In genomic region chrX:133849676-133850075, GRCh38 we compare ENCODE assay signal across 22 cellular contexts.
DNase-seq lines count a peak whose midpoint lies in the region; ATAC-seq, FAIRE-seq and TF ChIP-seq lines count a peak whose summit lies in the region.
"Had no signal": no experiment of that assay in that cellular context is flagged by ENCODE, and none has a peak within 500 bp of the region (broad histone marks: within the 10 kb centered on the region; RNA-seq: fewer than 3 reads in every experiment).

No MANE protein-coding gene starts in this region.

- H3K27ac Mint-ChIP-seq in type B pancreatic cell, result peak overlapping the region; percentile 40
- H3K27ac Mint-ChIP-seq in activated T-helper 1 cell treated with anti-CD3 and anti-CD28 coated beads, Interleukin-12 subunit alpha, Interleukin-12 subunit beta, Interleukin-2, Interleukin-4 antibody, amounts not matched to agents 30 ng/mL and 10 ng/mL and 1 ng/mL, durations not matched to agents 14 hours and 24 hours and 36 hours, result no peak overlapping the region
- H3K27ac Mint-ChIP-seq: CD4-positive, alpha-beta memory T cell; HFFc6; IgD-negative memory B cell had no signal

- TF ChIP-seq EP300 in HepG2 (IDR thresholded peaks at IDR 0.05; ENCODE audit: low read depth in 2 of 2, low read length in 2 of 2) (no peak), HepG2 (CRISPR knock-in tag; IDR thresholded peaks at IDR 0.05; ENCODE audit: borderline replicate concordance) (no peak)

- TF ChIP-seq CTCF in HepG2 (CRISPR knock-in tag; IDR thresholded peaks at IDR 0.05), result no peak
- no peak for TF ChIP-seq CTCF in right lobe of liver (IDR thresholded peaks at IDR 0.05)
- TF ChIP-seq CTCF in choroid plexus epithelial cell (conservative IDR thresholded peaks at IDR 0.05; ENCODE audit: low read depth, low read length), result no peak
- TF ChIP-seq CTCF in type B pancreatic cell (conservative IDR thresholded peaks at IDR 0.05), result no peak

- peaks cover 29% of the 10 kb centered on the region for H3K4me1 Mint-ChIP-seq in type B pancreatic cell (ENCODE audit: unreplicated experiment)
- no peaks in the 10 kb centered on the region for H3K4me1 Mint-ChIP-seq in activated T-helper 1 cell treated with anti-CD3 and anti-CD28 coated beads, Interleukin-12 subunit alpha, Interleukin-12 subunit beta, Interleukin-2, Interleukin-4 antibody, amounts not matched to agents 30 ng/mL and 10 ng/mL and 1 ng/mL, durations not matched to agents 14 hours and 24 hours and 36 hours (ENCODE audit: low read depth)

- no peak for DNase-seq in HepG2 (ENCODE audit: low spot score)
- DNase-seq in right lobe of liver, result no peak
- peak; percentile 6 for DNase-seq in choroid plexus epithelial cell (ENCODE audit: low read depth)
- DNase-seq in kidney tubule cell (ENCODE audit: low spot score), result peak; percentile 57
- no peak for DNase-seq in type B pancreatic cell (ENCODE audit: extremely low spot score, unreplicated experiment)
- no peak for DNase-seq in NCI-H345 (lab: John Stamatoyannopoulos, UW)
- no peak for DNase-seq in activated T-helper 1 cell treated with anti-CD3 and anti-CD28 coated beads, Interleukin-12 subunit alpha, Interleukin-12 subunit beta, Interleukin-2, Interleukin-4 antibody, amounts not matched to agents 30 ng/mL and 10 ng/mL and 1 ng/mL, durations not matched to agents 14 hours and 24 hours and 36 hours (ENCODE audit: low spot score)
- DNase-seq in MV-4-11 (lab: John Stamatoyannopoulos, UW), result no peak
- DNase-seq: CD4-positive, alpha-beta memory T cell; DND-41; HFFc6; Kasumi-1; NCI-H1105 treated with DMSO at 0.1 percent for 48 hours; NCI-H1694 treated with DMSO at 0.1 percent for 48 hours; NCI-H2171; NCI-H510A; NCI-H82; PC-3; SJCRH30 had no signal

- H3K4me2 ChIP-seq in HepG2 (ENCODE audit: low read depth, low read length), result no peak overlapping the region

- CTCF ChIA-PET in HepG2 (lab: Yijun Ruan, JAX; ENCODE audit: low intra/inter-chr PET ratio, low total read pairs), result no interaction called here

- H2AFZ ChIP-seq in HepG2 (ENCODE audit: low read length), result no peak overlapping the region

- peaks cover 25% of the 10 kb centered on the region for H3K36me3 Mint-ChIP-seq in type B pancreatic cell
- no peaks in the 10 kb centered on the region for H3K36me3 Mint-ChIP-seq in activated T-helper 1 cell treated with anti-CD3 and anti-CD28 coated beads, Interleukin-12 subunit alpha, Interleukin-12 subunit beta, Interleukin-2, Interleukin-4 antibody, amounts not matched to agents 30 ng/mL and 10 ng/mL and 1 ng/mL, durations not matched to agents 14 hours and 24 hours and 36 hours (ENCODE audit: low read depth)
- H3K36me3 Mint-ChIP-seq: CD4-positive, alpha-beta memory T cell; IgD-negative memory B cell had no signal

- intact Hi-C loops in HepG2 (cut with micrococcal nuclease; ENCODE audit: unreplicated experiment) (no loop called here), right lobe of liver (cut with DNase I) (no loop called here)
- intact Hi-C loops in activated T-helper 1 cell treated with anti-CD3 and anti-CD28 coated beads, Interleukin-12 subunit alpha, Interleukin-12 subunit beta, Interleukin-2, Interleukin-4 antibody, amounts not matched to agents 30 ng/mL and 10 ng/mL and 1 ng/mL, durations not matched to agents 14 hours and 24 hours and 36 hours (cut with micrococcal nuclease), result no loop called here

- H3K9me3 ChIP-seq in HepG2 (ENCODE audit: low read length) (no peaks in the 10 kb centered on the region), right lobe of liver (no peaks in the 10 kb centered on the region)
- H3K9me3 ChIP-seq: SJCRH30 had no signal

- no peak overlapping the region for H3K4me3 ChIP-seq in HepG2 (replicated peaks in 1 of 3; ENCODE audit: insufficient read depth in 1 of 3, low read depth in 2 of 3, low read length in 3 of 3)
- no peak overlapping the region for H3K4me3 ChIP-seq in right lobe of liver
- no peak overlapping the region for H3K4me3 ChIP-seq in choroid plexus epithelial cell (ENCODE audit: low read depth, low read length)
- H3K4me3 ChIP-seq: SJCRH30 had no signal

- ATAC-seq in HepG2 (peak; percentile 27), right lobe of liver (no peak)
- ATAC-seq: PC-3 had no signal

- no TSS peak for BruUV-seq in HepG2 (replicated peaks; lab: Mats Ljungman, UMichigan)

- no peak overlapping the region for H3K4me3 Mint-ChIP-seq in type B pancreatic cell
- H3K4me3 Mint-ChIP-seq in activated T-helper 1 cell treated with anti-CD3 and anti-CD28 coated beads, Interleukin-12 subunit alpha, Interleukin-12 subunit beta, Interleukin-2, Interleukin-4 antibody, amounts not matched to agents 30 ng/mL and 10 ng/mL and 1 ng/mL, durations not matched to agents 14 hours and 24 hours and 36 hours, result no peak overlapping the region
- H3K4me3 Mint-ChIP-seq: CD4-positive, alpha-beta memory T cell; HFFc6; IgD-negative memory B cell had no signal

- H3K27me3 ChIP-seq in HepG2 (ENCODE audit: control insufficient read depth in 1 of 2, insufficient read depth in 2 of 2, low read length in 2 of 2) (no peaks in the 10 kb centered on the region), right lobe of liver (peaks cover 0 to 15% of the 10 kb centered on the region in 2 donors)
- H3K27me3 ChIP-seq: SJCRH30 had no signal

- H3K9me3 Mint-ChIP-seq in type B pancreatic cell, result peaks cover 10% of the 10 kb centered on the region
- no peaks in the 10 kb centered on the region for H3K9me3 Mint-ChIP-seq in activated T-helper 1 cell treated with anti-CD3 and anti-CD28 coated beads, Interleukin-12 subunit alpha, Interleukin-12 subunit beta, Interleukin-2, Interleukin-4 antibody, amounts not matched to agents 30 ng/mL and 10 ng/mL and 1 ng/mL, durations not matched to agents 14 hours and 24 hours and 36 hours
- H3K9me3 Mint-ChIP-seq: CD4-positive, alpha-beta memory T cell; HFFc6; IgD-negative memory B cell had no signal

- H3K9ac ChIP-seq in HepG2 (ENCODE audit: insufficient read depth, low read depth, low read length), result no peak overlapping the region

- TF ChIP-seq POLR2A in HepG2 (IDR thresholded peaks at IDR 0.05; ENCODE audit: insufficient read depth in 1 of 2, low read depth in 2 of 2, low read length in 2 of 2), result no peak
- TF ChIP-seq POLR2A in right lobe of liver (IDR thresholded peaks at IDR 0.05), result no peak

- no peak for TF ChIP-seq RAD21 in HepG2 (CRISPR knock-in tag; IDR thresholded peaks at IDR 0.05)

- POLR2A ChIA-PET in HepG2 (lab: Yijun Ruan, JAX), result no interaction called here

- H3K79me2 ChIP-seq in HepG2 (ENCODE audit: insufficient read depth, low read length), result peaks cover 73% of the 10 kb centered on the region

- H3K36me3 ChIP-seq in HepG2 (replicated peaks in 1 of 2; ENCODE audit: control insufficient read depth in 1 of 2, insufficient read depth in 2 of 2, low read length in 2 of 2), result peaks cover 0 to 44% of the 10 kb centered on the region in 2 experiments
- H3K36me3 ChIP-seq in right lobe of liver, result no peaks in the 10 kb centered on the region
- H3K36me3 ChIP-seq: SJCRH30 had no signal

- H4K20me1 ChIP-seq in HepG2 (ENCODE audit: insufficient read depth, low read length), result peaks cover 83% of the 10 kb centered on the region

- H3K4me1 ChIP-seq in HepG2 (ENCODE audit: insufficient read depth, low read length) (peaks cover 19% of the 10 kb centered on the region), right lobe of liver (no peaks in the 10 kb centered on the region)

- no peak for FAIRE-seq in HepG2 (lab: Jason Lieb, UNC)
- FAIRE-seq: D721Med, H1 had no signal

- no peaks in the 10 kb centered on the region for H3K27me3 Mint-ChIP-seq in type B pancreatic cell
- H3K27me3 Mint-ChIP-seq in activated T-helper 1 cell treated with anti-CD3 and anti-CD28 coated beads, Interleukin-12 subunit alpha, Interleukin-12 subunit beta, Interleukin-2, Interleukin-4 antibody, amounts not matched to agents 30 ng/mL and 10 ng/mL and 1 ng/mL, durations not matched to agents 14 hours and 24 hours and 36 hours (ENCODE audit: insufficient read depth), result peaks cover 4% of the 10 kb centered on the region

- H3K27ac ChIP-seq in HepG2 (ENCODE audit: extremely low read length, insufficient read depth, low read length) (no peak overlapping the region), right lobe of liver (no peak overlapping the region)
- H3K27ac ChIP-seq: SJCRH30 had no signal

- in situ Hi-C loops in HepG2 (cut with HindIII; ENCODE audit: extremely low pct_ligation_motif_present, low pct_unique_long_range_greater_than_20kb), result no loop called here

TF ChIP-seq in HepG2, 621 proteins besides CTCF, POLR2A, EP300 and RAD21:
- TF ChIP-seq FOSL2 (CRISPR knock-in tag; IDR thresholded peaks at IDR 0.05) (no peak), POLR2AphosphoS5 (IDR thresholded peaks at IDR 0.05; ENCODE audit: low read depth, low read length) (0 out of 2 replicates have a peak, but pooled peaks have one; percentile 14)
TF ChIP-seq in HepG2: peak in this region for 1.

Comparison
In these comparisons a context has a peak if more than half of its experiments do, and no peak if none do; other contexts are left out.
1. DNase-seq: peak in choroid plexus epithelial cell (single experiment) and kidney tubule cell (single experiment); none in HepG2 (single experiment), right lobe of liver (0 of 3), type B pancreatic cell (single experiment), NCI-H345 (single experiment), activated T-helper 1 cell treated with anti-CD3 and anti-CD28 coated beads, Interleukin-12 subunit alpha, Interleukin-12 subunit beta, Interleukin-2, Interleukin-4 antibody, amounts not matched to agents 30 ng/mL and 10 ng/mL and 1 ng/mL, durations not matched to agents 14 hours and 24 hours and 36 hours (single experiment) and MV-4-11 (single experiment).